Comparison of ENCODE assay signal across 23 cellular contexts in genomic region chr5:114335391-114335790, GRCh38.
DNase-seq lines count a peak whose midpoint lies in the region; ATAC-seq and TF ChIP-seq lines count a peak whose summit lies in the region.
"Had no signal": no experiment of that assay in that cellular context is flagged by ENCODE, and none has a peak within 500 bp of the region (broad histone marks: within the 10 kb centered on the region; RNA-seq: fewer than 3 reads in every experiment).

No MANE protein-coding gene starts in this region.

- no peak overlapping the region for H3K4me3 ChIP-seq in foreskin fibroblast (ENCODE audit: low read depth in 1 of 2, low read length in 2 of 2)
- H3K4me3 ChIP-seq: A549 had no signal

- TF ChIP-seq CTCF in foreskin fibroblast (IDR thresholded peaks at IDR 0.05; ENCODE audit: low read depth, low read length), result no peak

- DNase-seq in EL (peak; percentile 4), amniotic epithelial cell (ENCODE audit: low read depth) (peak; percentile 16), foreskin fibroblast (peak; percentile 5 to 53), NCI-H2029 treated with DMSO at 0.1 percent for 48 hours (lab: John Stamatoyannopoulos, UW) (no peak), inferior parietal cortex (ENCODE audit: extremely low spot score) (no peak), COLO829 (ENCODE audit: low spot score) (no peak)
- DNase-seq: Calu3; CD8-positive, alpha-beta memory T cell; DMS79 treated with DMSO at 0.1 percent for 48 hours; H7; KG1; MM.1S; NCI-H1048; NCI-H1417; NCI-H1694; NCI-H2081; NCI-H2227 treated with DMSO at 0.1 percent for 48 hours; NCI-H510A; NCI-H69; SHP77 had no signal

- no peak for ATAC-seq in HG03045 (IDR thresholded peaks at IDR 0.05; ENCODE audit: unreplicated experiment)
- ATAC-seq: A549, Panc1 had no signal

Comparison
In these comparisons a context has a peak if more than half of its experiments do, and no peak if none do; other contexts are left out.
1. DNase-seq: peak in EL (single experiment), amniotic epithelial cell (single experiment) and foreskin fibroblast (2 of 2); none in NCI-H2029 treated with DMSO at 0.1 percent for 48 hours (single experiment), inferior parietal cortex (single experiment) and COLO829 (single experiment).